In the genomic region with DNA sequence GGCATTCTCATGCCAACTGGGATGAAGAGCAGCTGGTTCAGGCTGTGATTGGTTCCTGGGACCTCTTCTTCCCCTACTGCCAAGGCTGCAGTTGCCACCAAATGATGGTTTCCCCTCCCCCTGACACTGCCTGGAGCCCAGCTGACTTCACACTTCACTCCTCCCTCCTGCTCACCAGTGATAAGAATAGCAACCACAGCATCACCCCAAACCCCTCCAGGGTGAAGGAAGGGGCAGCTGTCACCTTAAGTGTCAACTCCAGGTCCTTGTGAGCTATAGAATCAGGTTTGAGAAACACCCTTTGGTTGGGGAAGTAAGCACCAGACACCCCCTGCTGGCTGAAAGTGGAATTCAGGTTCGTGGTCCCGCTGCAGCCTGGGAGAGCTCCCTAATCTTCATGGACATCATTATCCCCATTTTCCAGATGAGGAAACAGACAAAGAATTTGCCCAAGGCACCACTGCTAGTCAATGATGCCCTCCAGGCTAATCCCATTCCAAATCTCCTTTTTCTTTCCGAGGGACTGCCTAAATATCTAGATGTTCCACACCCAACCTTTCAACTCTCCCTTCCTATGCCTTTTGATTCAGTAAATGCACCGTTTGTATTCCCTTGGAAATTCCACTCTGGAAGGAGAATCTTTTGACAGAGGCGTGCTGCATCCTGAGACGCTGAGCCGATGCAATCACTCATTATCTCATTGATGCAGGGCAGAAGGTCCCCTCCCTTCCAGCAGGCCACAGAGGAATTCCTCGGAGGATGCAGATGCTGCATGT, we compare ENCODE assay signal across 8 cellular contexts. TPM values are rescaled to one million over a fixed set of nuclear protein-coding genes. Genes with fewer than 3 reads are reported as not detected.
DNase-seq lines count a peak whose midpoint lies in the region; ATAC-seq and TF ChIP-seq lines count a peak whose summit lies in the region.

No MANE protein-coding gene starts in this region.

- ATAC-seq in omental fat pad (ENCODE audit: low FRiP score): no peak
- peak; percentile 57 for ATAC-seq in upper lobe of right lung

- DNase-seq in activated gamma-delta T cell treated with Interleukin-2 at 50 U/mL for 16 hours (peak; percentile 51), activated gamma-delta T cell (lab: John Stamatoyannopoulos, UW) (no peak), NCI-H526 treated with DMSO at 0.1 percent for 48 hours (lab: John Stamatoyannopoulos, UW) (peak; percentile 29), activated T-cell treated with anti-CD3 and anti-CD28 coated beads for 4 hours (peak; percentile 35), fibroblast of the aortic adventitia (ENCODE audit: low read depth) (peak; percentile 55), omental fat pad (ENCODE audit: low spot score) (peak; percentile 61), upper lobe of right lung (no peak), putamen (ENCODE audit: low spot score) (no peak)

- TF ChIP-seq CTCF in fibroblast of the aortic adventitia (IDR thresholded peaks at IDR 0.05; ENCODE audit: insufficient read depth, low read length) (peak; percentile 83), omental fat pad (IDR thresholded peaks at IDR 0.05) (peak in 2 of 3 donors; percentile 26 to 50), upper lobe of right lung (IDR thresholded peaks at IDR 0.05) (peak; percentile 75)

- intact Hi-C loops in upper lobe of right lung (cut with DNase I): no loop called here

- peaks cover 12% of the 10 kb centered on the region for H3K27me3 ChIP-seq in upper lobe of right lung

- no peaks in the 10 kb centered on the region for H3K4me1 ChIP-seq in upper lobe of right lung

- no peaks in the 10 kb centered on the region for H3K36me3 ChIP-seq in upper lobe of right lung

- no peaks in the 10 kb centered on the region for H3K9me3 ChIP-seq in upper lobe of right lung

- H3K4me3 ChIP-seq in fibroblast of the aortic adventitia (ENCODE audit: low read depth, low read length) (no peak overlapping the region), upper lobe of right lung (no peak overlapping the region)

- no peak overlapping the region for H3K27ac ChIP-seq in upper lobe of right lung

RNA-seq across cellular contexts. Expression of gene UQCRFS1, which starts 50.5 kb away (rescaled TPM):
- total RNA-seq in fibroblast of the aortic adventitia (ENCODE audit: low replicate concordance): 26.9 and 46.4 TPM in 2 replicates
- total RNA-seq in omental fat pad: 10 to 100 TPM; 25.4 to 37.5 (median 32.9) TPM
- 21.7 TPM for total RNA-seq in upper lobe of right lung

Comparison
In these comparisons a context has a peak if more than half of its experiments do, and no peak if none do; other contexts are left out.
1. DNase-seq: peak in activated gamma-delta T cell treated with Interleukin-2 at 50 U/mL for 16 hours (single experiment), NCI-H526 treated with DMSO at 0.1 percent for 48 hours (single experiment), activated T-cell treated with anti-CD3 and anti-CD28 coated beads for 4 hours (single experiment), fibroblast of the aortic adventitia (single experiment) and omental fat pad (single experiment); none in activated gamma-delta T cell (single experiment), upper lobe of right lung (single experiment) and putamen (single experiment).
2. Peak in every context shown above with its lines, with median percentiles within 50 percentile points of each other: CTCF ChIP-seq.